Comparison of ENCODE assay signal across 1 cellular context in the genomic region with DNA sequence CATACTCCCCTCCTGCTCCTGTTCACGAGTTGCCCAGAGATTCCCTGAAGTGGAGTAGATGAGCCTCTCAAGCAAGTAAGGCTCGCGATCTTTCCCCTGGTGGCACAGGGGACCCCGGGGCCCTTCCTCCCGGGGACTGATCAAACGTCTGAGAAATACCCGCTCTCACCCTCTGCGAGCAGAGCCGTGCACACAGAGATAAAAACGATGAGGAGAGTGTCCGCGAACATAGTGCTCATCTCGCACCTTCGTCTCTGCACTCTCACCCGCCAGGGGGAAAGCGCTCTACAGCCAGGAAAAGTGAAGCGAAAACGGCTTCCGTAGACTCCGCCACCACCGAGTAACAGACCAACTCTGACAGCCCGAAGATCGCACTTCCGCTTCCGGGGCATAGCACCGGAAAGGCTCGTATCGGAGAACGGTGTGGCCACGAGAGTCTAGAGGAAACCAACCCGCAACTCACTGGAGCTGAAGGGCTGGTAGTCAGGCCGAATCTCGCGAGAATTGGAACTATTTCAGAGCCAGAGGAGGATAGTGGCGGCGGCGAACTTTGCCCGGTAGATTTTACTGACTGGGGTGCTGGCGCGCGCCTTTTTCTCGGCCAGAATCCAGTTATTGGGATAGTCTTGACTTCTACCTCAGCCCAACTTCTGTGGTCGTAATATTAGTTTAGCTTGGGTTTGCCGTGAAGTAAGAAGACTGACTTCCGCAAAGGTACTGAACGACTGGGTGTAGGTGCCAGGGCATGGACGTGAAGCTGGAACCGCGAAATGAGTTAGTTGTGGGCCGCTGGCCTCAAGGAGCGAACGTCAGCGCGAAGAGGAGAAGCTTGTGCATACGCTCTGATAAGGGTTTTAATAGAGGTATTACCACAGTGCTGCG.
A peak's percentile ranks its signal among the peaks of the same experiment; 100 is the strongest.
TF ChIP-seq lines count a peak whose summit lies in the region.

A gene with protein sequence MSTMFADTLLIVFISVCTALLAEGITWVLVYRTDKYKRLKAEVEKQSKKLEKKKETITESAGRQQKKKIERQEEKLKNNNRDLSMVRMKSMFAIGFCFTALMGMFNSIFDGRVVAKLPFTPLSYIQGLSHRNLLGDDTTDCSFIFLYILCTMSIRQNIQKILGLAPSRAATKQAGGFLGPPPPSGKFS (minus strand): TSS at position 356 of the 882 bp plus-strand sequence. CDS start 117 bp downstream, at position 239.

TF ChIP-seq in HepG2, 621 proteins besides CTCF, POLR2A, EP300 and RAD21 (continued from another document and continues in another):
- TF ChIP-seq, protein P1, sequence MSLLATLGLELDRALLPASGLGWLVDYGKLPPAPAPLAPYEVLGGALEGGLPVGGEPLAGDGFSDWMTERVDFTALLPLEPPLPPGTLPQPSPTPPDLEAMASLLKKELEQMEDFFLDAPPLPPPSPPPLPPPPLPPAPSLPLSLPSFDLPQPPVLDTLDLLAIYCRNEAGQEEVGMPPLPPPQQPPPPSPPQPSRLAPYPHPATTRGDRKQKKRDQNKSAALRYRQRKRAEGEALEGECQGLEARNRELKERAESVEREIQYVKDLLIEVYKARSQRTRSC (CRISPR knock-in tag; IDR thresholded peaks at IDR 0.05; ENCODE audit: low read depth): no peak
- TF ChIP-seq, protein P2, sequence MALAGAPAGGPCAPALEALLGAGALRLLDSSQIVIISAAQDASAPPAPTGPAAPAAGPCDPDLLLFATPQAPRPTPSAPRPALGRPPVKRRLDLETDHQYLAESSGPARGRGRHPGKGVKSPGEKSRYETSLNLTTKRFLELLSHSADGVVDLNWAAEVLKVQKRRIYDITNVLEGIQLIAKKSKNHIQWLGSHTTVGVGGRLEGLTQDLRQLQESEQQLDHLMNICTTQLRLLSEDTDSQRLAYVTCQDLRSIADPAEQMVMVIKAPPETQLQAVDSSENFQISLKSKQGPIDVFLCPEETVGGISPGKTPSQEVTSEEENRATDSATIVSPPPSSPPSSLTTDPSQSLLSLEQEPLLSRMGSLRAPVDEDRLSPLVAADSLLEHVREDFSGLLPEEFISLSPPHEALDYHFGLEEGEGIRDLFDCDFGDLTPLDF (CRISPR knock-in tag; IDR thresholded peaks at IDR 0.05): peak; percentile 88
- TF ChIP-seq GABPB1 (CRISPR knock-in tag; IDR thresholded peaks at IDR 0.05): peak; percentile 99
- TF ChIP-seq HMG20B (CRISPR knock-in tag; conservative IDR thresholded peaks at IDR 0.05): no peak
- TF ChIP-seq ZNF674 (CRISPR knock-in tag; IDR thresholded peaks at IDR 0.05; ENCODE audit: low read depth): no peak
- TF ChIP-seq, protein P3, sequence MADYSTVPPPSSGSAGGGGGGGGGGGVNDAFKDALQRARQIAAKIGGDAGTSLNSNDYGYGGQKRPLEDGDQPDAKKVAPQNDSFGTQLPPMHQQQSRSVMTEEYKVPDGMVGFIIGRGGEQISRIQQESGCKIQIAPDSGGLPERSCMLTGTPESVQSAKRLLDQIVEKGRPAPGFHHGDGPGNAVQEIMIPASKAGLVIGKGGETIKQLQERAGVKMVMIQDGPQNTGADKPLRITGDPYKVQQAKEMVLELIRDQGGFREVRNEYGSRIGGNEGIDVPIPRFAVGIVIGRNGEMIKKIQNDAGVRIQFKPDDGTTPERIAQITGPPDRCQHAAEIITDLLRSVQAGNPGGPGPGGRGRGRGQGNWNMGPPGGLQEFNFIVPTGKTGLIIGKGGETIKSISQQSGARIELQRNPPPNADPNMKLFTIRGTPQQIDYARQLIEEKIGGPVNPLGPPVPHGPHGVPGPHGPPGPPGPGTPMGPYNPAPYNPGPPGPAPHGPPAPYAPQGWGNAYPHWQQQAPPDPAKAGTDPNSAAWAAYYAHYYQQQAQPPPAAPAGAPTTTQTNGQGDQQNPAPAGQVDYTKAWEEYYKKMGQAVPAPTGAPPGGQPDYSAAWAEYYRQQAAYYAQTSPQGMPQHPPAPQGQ (CRISPR knock-in tag; IDR thresholded peaks at IDR 0.05; ENCODE audit: borderline replicate concordance): no peak
- peak; percentile 22; the same call in 1 of the 2 replicates for TF ChIP-seq ZNF558 (CRISPR knock-in tag; IDR thresholded peaks at IDR 0.05; ENCODE audit: borderline replicate concordance)
- TF ChIP-seq KLF16 (CRISPR knock-in tag; IDR thresholded peaks at IDR 0.05): peak in 1 of 2 experiments; percentile 72; a peak in 1 of 4 replicates
- no peak for TF ChIP-seq ZNF660 (CRISPR knock-in tag; IDR thresholded peaks at IDR 0.05; ENCODE audit: borderline replicate concordance, low read depth)
- TF ChIP-seq DNMT1 (CRISPR knock-in tag; IDR thresholded peaks at IDR 0.05): no peak
- no peak for TF ChIP-seq HES4 (CRISPR knock-in tag; IDR thresholded peaks at IDR 0.05; ENCODE audit: borderline replicate concordance)
- TF ChIP-seq, protein P4, sequence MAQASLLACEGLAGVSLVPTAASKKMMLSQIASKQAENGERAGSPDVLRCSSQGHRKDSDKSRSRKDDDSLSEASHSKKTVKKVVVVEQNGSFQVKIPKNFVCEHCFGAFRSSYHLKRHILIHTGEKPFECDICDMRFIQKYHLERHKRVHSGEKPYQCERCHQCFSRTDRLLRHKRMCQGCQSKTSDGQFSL (CRISPR knock-in tag; IDR thresholded peaks at IDR 0.05): no peak; the same call in 1 of the 2 replicates
- no peak for TF ChIP-seq PCBP1 (IDR thresholded peaks at IDR 0.05; ENCODE audit: borderline replicate concordance, low read depth, low read length)
- TF ChIP-seq POLR2AphosphoS5 (IDR thresholded peaks at IDR 0.05; ENCODE audit: low read depth, low read length): peak; percentile 87
- no peak for TF ChIP-seq ZNF382 (CRISPR knock-in tag; IDR thresholded peaks at IDR 0.05; ENCODE audit: borderline replicate concordance)
- TF ChIP-seq MTA1 (CRISPR knock-in tag; IDR thresholded peaks at IDR 0.05; ENCODE audit: borderline replicate concordance): no peak; the same call in 1 of the 2 replicates
- TF ChIP-seq ZNF33A (CRISPR knock-in tag; IDR thresholded peaks at IDR 0.05; ENCODE audit: borderline replicate concordance): peak; percentile 92; the same call in 1 of the 2 replicates
- TF ChIP-seq ZNF446 (CRISPR knock-in tag; IDR thresholded peaks at IDR 0.05): no peak
- no peak for TF ChIP-seq MZF1 (CRISPR knock-in tag; IDR thresholded peaks at IDR 0.05; ENCODE audit: borderline replicate concordance)
- peak; percentile 86; the same call in 1 of the 2 replicates for TF ChIP-seq ZSCAN31 (CRISPR knock-in tag; IDR thresholded peaks at IDR 0.05; ENCODE audit: low read depth)
- no peak; the same call in 1 of the 2 replicates for TF ChIP-seq ZNF563 (CRISPR knock-in tag; IDR thresholded peaks at IDR 0.05)
- TF ChIP-seq NCOA2 (CRISPR knock-in tag; IDR thresholded peaks at IDR 0.05): peak; percentile 34; the same call in 1 of the 2 replicates
- no peak for TF ChIP-seq NONO (IDR thresholded peaks at IDR 0.05)
- peak; percentile 72; the same call in 1 of the 2 replicates for TF ChIP-seq NONO (CRISPR knock-in tag; conservative IDR thresholded peaks at IDR 0.05)
- no peak for TF ChIP-seq GATA4 (IDR thresholded peaks at IDR 0.05; ENCODE audit: borderline replicate concordance, low read depth)
- TF ChIP-seq ZNF282 (IDR thresholded peaks at IDR 0.05; ENCODE audit: partially characterized antibody): no peak
- TF ChIP-seq ZNF878 (CRISPR knock-in tag; IDR thresholded peaks at IDR 0.05): 0 out of 2 replicates have a peak, but pooled peaks have one; percentile 45
- TF ChIP-seq, protein P5, sequence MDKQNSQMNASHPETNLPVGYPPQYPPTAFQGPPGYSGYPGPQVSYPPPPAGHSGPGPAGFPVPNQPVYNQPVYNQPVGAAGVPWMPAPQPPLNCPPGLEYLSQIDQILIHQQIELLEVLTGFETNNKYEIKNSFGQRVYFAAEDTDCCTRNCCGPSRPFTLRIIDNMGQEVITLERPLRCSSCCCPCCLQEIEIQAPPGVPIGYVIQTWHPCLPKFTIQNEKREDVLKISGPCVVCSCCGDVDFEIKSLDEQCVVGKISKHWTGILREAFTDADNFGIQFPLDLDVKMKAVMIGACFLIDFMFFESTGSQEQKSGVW (CRISPR knock-in tag; IDR thresholded peaks at IDR 0.05; ENCODE audit: borderline replicate concordance): peak; percentile 61; the same call in 1 of the 2 replicates
- TF ChIP-seq JDP2 (CRISPR knock-in tag; IDR thresholded peaks at IDR 0.05; ENCODE audit: borderline replicate concordance): no peak
- no peak; the same call in 1 of the 2 replicates for TF ChIP-seq NFYC (CRISPR knock-in tag; IDR thresholded peaks at IDR 0.05)
- no peak for TF ChIP-seq ZNF883 (CRISPR knock-in tag; IDR thresholded peaks at IDR 0.05; ENCODE audit: not compliant biosample characterization)
- 0 out of 2 replicates have a peak, but pooled peaks have one; percentile 48 for TF ChIP-seq ZNF138 (CRISPR knock-in tag; IDR thresholded peaks at IDR 0.05; ENCODE audit: low read depth)
- TF ChIP-seq ZSCAN22 (CRISPR knock-in tag; IDR thresholded peaks at IDR 0.05): no peak
- TF ChIP-seq, protein P6, sequence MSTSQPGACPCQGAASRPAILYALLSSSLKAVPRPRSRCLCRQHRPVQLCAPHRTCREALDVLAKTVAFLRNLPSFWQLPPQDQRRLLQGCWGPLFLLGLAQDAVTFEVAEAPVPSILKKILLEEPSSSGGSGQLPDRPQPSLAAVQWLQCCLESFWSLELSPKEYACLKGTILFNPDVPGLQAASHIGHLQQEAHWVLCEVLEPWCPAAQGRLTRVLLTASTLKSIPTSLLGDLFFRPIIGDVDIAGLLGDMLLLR (CRISPR knock-in tag; IDR thresholded peaks at IDR 0.05): no peak
- 0 out of 2 replicates have a peak, but pooled peaks have one; percentile 64 for TF ChIP-seq MTF1 (CRISPR knock-in tag; IDR thresholded peaks at IDR 0.05)
- TF ChIP-seq ARID2 (CRISPR knock-in tag; IDR thresholded peaks at IDR 0.05; ENCODE audit: borderline replicate concordance): peak; percentile 67; the same call in 1 of the 2 replicates
- TF ChIP-seq HNRNPUL1 (IDR thresholded peaks at IDR 0.05; ENCODE audit: low read depth, low read length): no peak
- TF ChIP-seq, protein P7, sequence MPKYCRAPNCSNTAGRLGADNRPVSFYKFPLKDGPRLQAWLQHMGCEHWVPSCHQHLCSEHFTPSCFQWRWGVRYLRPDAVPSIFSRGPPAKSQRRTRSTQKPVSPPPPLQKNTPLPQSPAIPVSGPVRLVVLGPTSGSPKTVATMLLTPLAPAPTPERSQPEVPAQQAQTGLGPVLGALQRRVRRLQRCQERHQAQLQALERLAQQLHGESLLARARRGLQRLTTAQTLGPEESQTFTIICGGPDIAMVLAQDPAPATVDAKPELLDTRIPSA (CRISPR knock-in tag; IDR thresholded peaks at IDR 0.05; ENCODE audit: borderline replicate concordance): no peak
- no peak for TF ChIP-seq ZNF572 (CRISPR knock-in tag; IDR thresholded peaks at IDR 0.05)
- TF ChIP-seq, protein P8, sequence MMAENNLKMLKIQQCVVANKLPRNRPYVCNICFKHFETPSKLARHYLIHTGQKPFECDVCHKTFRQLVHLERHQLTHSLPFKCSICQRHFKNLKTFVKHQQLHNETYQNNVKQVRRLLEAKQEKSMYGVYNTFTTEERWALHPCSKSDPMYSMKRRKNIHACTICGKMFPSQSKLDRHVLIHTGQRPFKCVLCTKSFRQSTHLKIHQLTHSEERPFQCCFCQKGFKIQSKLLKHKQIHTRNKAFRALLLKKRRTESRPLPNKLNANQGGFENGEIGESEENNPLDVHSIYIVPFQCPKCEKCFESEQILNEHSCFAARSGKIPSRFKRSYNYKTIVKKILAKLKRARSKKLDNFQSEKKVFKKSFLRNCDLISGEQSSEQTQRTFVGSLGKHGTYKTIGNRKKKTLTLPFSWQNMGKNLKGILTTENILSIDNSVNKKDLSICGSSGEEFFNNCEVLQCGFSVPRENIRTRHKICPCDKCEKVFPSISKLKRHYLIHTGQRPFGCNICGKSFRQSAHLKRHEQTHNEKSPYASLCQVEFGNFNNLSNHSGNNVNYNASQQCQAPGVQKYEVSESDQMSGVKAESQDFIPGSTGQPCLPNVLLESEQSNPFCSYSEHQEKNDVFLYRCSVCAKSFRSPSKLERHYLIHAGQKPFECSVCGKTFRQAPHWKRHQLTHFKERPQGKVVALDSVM (CRISPR knock-in tag; IDR thresholded peaks at IDR 0.05): peak; percentile 58; the same call in 1 of the 2 replicates
- TF ChIP-seq SMC3 (IDR thresholded peaks at IDR 0.05; ENCODE audit: low read length): peak; percentile 35; the same call in 1 of the 2 replicates
- peak; percentile 77; the same call in 1 of the 2 replicates for TF ChIP-seq ZNF703 (CRISPR knock-in tag; IDR thresholded peaks at IDR 0.05; ENCODE audit: borderline replicate concordance)
- TF ChIP-seq, protein P9, sequence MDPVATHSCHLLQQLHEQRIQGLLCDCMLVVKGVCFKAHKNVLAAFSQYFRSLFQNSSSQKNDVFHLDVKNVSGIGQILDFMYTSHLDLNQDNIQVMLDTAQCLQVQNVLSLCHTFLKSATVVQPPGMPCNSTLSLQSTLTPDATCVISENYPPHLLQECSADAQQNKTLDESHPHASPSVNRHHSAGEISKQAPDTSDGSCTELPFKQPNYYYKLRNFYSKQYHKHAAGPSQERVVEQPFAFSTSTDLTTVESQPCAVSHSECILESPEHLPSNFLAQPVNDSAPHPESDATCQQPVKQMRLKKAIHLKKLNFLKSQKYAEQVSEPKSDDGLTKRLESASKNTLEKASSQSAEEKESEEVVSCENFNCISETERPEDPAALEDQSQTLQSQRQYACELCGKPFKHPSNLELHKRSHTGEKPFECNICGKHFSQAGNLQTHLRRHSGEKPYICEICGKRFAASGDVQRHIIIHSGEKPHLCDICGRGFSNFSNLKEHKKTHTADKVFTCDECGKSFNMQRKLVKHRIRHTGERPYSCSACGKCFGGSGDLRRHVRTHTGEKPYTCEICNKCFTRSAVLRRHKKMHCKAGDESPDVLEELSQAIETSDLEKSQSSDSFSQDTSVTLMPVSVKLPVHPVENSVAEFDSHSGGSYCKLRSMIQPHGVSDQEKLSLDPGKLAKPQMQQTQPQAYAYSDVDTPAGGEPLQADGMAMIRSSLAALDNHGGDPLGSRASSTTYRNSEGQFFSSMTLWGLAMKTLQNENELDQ (CRISPR knock-in tag; IDR thresholded peaks at IDR 0.05; ENCODE audit: borderline replicate concordance): no peak
- TF ChIP-seq NFATC3 (CRISPR knock-in tag; IDR thresholded peaks at IDR 0.05): no peak
- TF ChIP-seq, protein P10, sequence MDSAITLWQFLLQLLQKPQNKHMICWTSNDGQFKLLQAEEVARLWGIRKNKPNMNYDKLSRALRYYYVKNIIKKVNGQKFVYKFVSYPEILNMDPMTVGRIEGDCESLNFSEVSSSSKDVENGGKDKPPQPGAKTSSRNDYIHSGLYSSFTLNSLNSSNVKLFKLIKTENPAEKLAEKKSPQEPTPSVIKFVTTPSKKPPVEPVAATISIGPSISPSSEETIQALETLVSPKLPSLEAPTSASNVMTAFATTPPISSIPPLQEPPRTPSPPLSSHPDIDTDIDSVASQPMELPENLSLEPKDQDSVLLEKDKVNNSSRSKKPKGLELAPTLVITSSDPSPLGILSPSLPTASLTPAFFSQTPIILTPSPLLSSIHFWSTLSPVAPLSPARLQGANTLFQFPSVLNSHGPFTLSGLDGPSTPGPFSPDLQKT (CRISPR knock-in tag; IDR thresholded peaks at IDR 0.05; ENCODE audit: borderline replicate concordance): no peak
- peak; percentile 86 for TF ChIP-seq HNF4A (CRISPR knock-in tag; IDR thresholded peaks at IDR 0.05)
- peak; percentile 92; the same call in 1 of the 2 replicates for TF ChIP-seq ZNF224 (CRISPR knock-in tag; IDR thresholded peaks at IDR 0.05)
- no peak; the same call in 1 of the 2 replicates for TF ChIP-seq ZFP41 (CRISPR knock-in tag; IDR thresholded peaks at IDR 0.05; ENCODE audit: borderline replicate concordance)
- TF ChIP-seq ZNF383 (CRISPR knock-in tag; IDR thresholded peaks at IDR 0.05; ENCODE audit: borderline replicate concordance): no peak
